In the genomic region with DNA sequence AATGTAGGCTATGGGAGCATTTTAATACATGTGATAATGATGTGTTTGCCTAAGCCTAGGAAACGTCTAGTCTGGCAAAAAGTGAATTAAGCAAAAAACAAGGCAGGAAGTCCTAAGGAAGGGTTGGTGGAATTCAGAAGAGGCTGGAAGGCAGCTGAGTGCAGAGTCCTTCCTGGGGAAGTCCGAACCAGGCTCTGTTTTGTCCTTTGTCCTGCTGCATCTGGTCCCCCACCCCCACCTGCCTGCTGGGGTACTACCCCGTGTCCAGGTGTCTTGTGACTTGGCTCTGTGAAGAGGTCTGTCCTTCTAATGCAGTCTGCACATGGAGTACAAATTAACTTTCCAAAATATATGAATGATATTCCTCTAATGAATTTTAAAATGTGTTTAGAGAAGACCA, we compare ENCODE assay signal across 1 cellular context.
TF ChIP-seq lines count a peak whose summit lies in the region.

No MANE protein-coding gene starts in this region.

TF ChIP-seq in H1, 55 proteins besides CTCF, POLR2A, EP300 and RAD21 (continued from another document):
- TF ChIP-seq RFX5 (IDR thresholded peaks at IDR 0.05; ENCODE audit: borderline replicate concordance, low read depth, low read length) (no peak), SP2 (IDR thresholded peaks at IDR 0.05; ENCODE audit: low read length) (no peak), ASH2L (IDR thresholded peaks at IDR 0.05; ENCODE audit: low read length) (no peak), JUN (IDR thresholded peaks at IDR 0.05; ENCODE audit: low read depth, low read length) (no peak), SP1 (IDR thresholded peaks at IDR 0.05; ENCODE audit: low read depth, low read length) (peak; percentile 66; the same call in 1 of the 2 replicates), SIRT6 (IDR thresholded peaks at IDR 0.05; ENCODE audit: low read length) (no peak)
